ENCODE assay signal across 9 cellular contexts in genomic region chr1:156692409-156692957, GRCh38. TPM values are rescaled to one million over a fixed set of nuclear protein-coding genes. Genes with fewer than 3 reads are reported as not detected.
DNase-seq lines count a peak whose midpoint lies in the region; ATAC-seq and TF ChIP-seq lines count a peak whose summit lies in the region.
"Had no signal": no experiment of that assay in that cellular context is flagged by ENCODE, and none has a peak within 500 bp of the region (broad histone marks: within the 10 kb centered on the region; RNA-seq: fewer than 3 reads in every experiment).

No MANE protein-coding gene starts in this region.

- peak overlapping the region; percentile 75 for H3K27ac ChIP-seq in PC-3 (ENCODE audit: low read length)
- H3K27ac ChIP-seq in foreskin keratinocyte: peak overlapping the region; percentile 62
- peak overlapping the region; percentile 67 for H3K27ac ChIP-seq in suprapubic skin
- H3K27ac ChIP-seq: left ventricle myocardium inferior had no signal

- POLR2A ChIA-PET in PC-3 (lab: Charles Lee; ENCODE audit: unreplicated experiment): interaction anchor here (1.6 kb wide), 1 partner anchor 13 kb away, joined by 4 read pairs; the partner anchor contains the start of gene CRABP2

- TF ChIP-seq POLR2A in suprapubic skin (IDR thresholded peaks at IDR 0.05): no peak

- H2AFZ ChIP-seq in PC-3 (ENCODE audit: low read length): peak overlapping the region; percentile 13; the same call in 1 of the 2 replicates

- H3K79me2 ChIP-seq in PC-3 (ENCODE audit: low read length): no peaks in the 10 kb centered on the region

- H3K4me1 ChIP-seq in PC-3 (ENCODE audit: insufficient read depth, low read length): peaks cover 55% of the 10 kb centered on the region
- H3K4me1 ChIP-seq in foreskin keratinocyte: peaks cover 36% of the 10 kb centered on the region
- H3K4me1 ChIP-seq in suprapubic skin: peaks cover 50% of the 10 kb centered on the region

- no peaks in the 10 kb centered on the region for H3K9me2 ChIP-seq in PC-3 (replicated peaks; ENCODE audit: low read length)

- H3K9me3 ChIP-seq in PC-3 (ENCODE audit: low read length): no peaks in the 10 kb centered on the region
- H3K9me3 ChIP-seq in suprapubic skin: no peaks in the 10 kb centered on the region
- H3K9me3 ChIP-seq: left ventricle myocardium inferior had no signal

- no peak for TF ChIP-seq CTCF in PC-3 (conservative IDR thresholded peaks at IDR 0.05; ENCODE audit: low read depth, low read length)
- no peak for TF ChIP-seq CTCF in foreskin keratinocyte (conservative IDR thresholded peaks at IDR 0.05)
- no peak for TF ChIP-seq CTCF in suprapubic skin (IDR thresholded peaks at IDR 0.05)

- BruUV-seq in PC-3 (replicated peaks; lab: Mats Ljungman, UMichigan): no TSS peak

- H3K36me3 ChIP-seq in PC-3 (ENCODE audit: low read depth, low read length) (no peaks in the 10 kb centered on the region), suprapubic skin (no peaks in the 10 kb centered on the region)
- H3K36me3 ChIP-seq: left ventricle myocardium inferior had no signal

- no peak for TF ChIP-seq EP300 in suprapubic skin (IDR thresholded peaks at IDR 0.05)

- peak overlapping the region; percentile 35 for H3K9ac ChIP-seq in PC-3 (ENCODE audit: low read length)

- H3K4me3 ChIP-seq in PC-3 (ENCODE audit: low read length): peak overlapping the region; percentile 11; the same call in 1 of the 2 replicates
- no peak overlapping the region for H3K4me3 ChIP-seq in suprapubic skin
- H3K4me3 ChIP-seq: left ventricle myocardium inferior had no signal

- intact Hi-C loops in PC-3 (cut with micrococcal nuclease): no loop called here

- CTCF ChIA-PET in PC-3 (lab: Charles Lee): interaction anchor here (1.1 kb wide), 1 partner anchor 9 kb away, joined by 3 read pairs; no protein-coding TSS in a partner anchor

- peak overlapping the region; percentile 67 for H3K4me2 ChIP-seq in PC-3 (ENCODE audit: low read length)

- peaks cover 8% of the 10 kb centered on the region for H3F3A ChIP-seq in PC-3 (ENCODE audit: low read length, unreplicated experiment)

- ATAC-seq in PC-3 (no peak; the same call in 1 of the 2 replicates), foreskin keratinocyte (peak; percentile 0)

- no peaks in the 10 kb centered on the region for H4K20me1 ChIP-seq in PC-3 (ENCODE audit: low read length)

- DNase-seq in PC-3: peak; percentile 50
- DNase-seq in foreskin keratinocyte: no peak
- DNase-seq in suprapubic skin (ENCODE audit: low spot score in 2 of 2): no peak
- no peak for DNase-seq in activated effector memory CD4-positive, alpha-beta T cell treated with anti-CD3 and anti-CD28 coated beads, Interleukin-2, amount 50 U/mL, for 16 hours
- no peak for DNase-seq in MV-4-11 (lab: John Stamatoyannopoulos, UW)
- DNase-seq: left ventricle myocardium inferior, NCI-H446, retina, SW 1271 had no signal

- 19% methylated on average over 11 of the region's 13 CpGs for WGBS in suprapubic skin

- H3K27me3 ChIP-seq in PC-3 (ENCODE audit: low read length) (no peaks in the 10 kb centered on the region), foreskin keratinocyte (peaks cover 8% of the 10 kb centered on the region), suprapubic skin (no peaks in the 10 kb centered on the region)

RNA-seq across cellular contexts. Expression of gene CRABP2, which starts 12.9 kb away (rescaled TPM):
- total RNA-seq in PC-3 (2014; rRNA removed) (120 and 150 TPM in 2 replicates), foreskin keratinocyte (2.2 and 4.0 TPM in 2 replicates), suprapubic skin (10 to 100 TPM; 38.4 to 98.0 (median 68.2) TPM)
- 4.6 and 8.4 TPM in 2 replicates for polyA plus RNA-seq in foreskin keratinocyte

RNA-seq across cellular contexts. Expression of gene NES, which starts 15.3 kb away (rescaled TPM):
- total RNA-seq in PC-3 (2014; rRNA removed) (58.2 and 70.0 TPM in 2 replicates), foreskin keratinocyte (0.04 and 0.14 TPM in 2 replicates), suprapubic skin (1 to 10 TPM; 1.9 to 7.4 (median 4.8) TPM)
- polyA plus RNA-seq in foreskin keratinocyte: 0.06 TPM in 2 replicates

RNA-seq across cellular contexts. Expression of gene METTL25B, which starts 35.8 kb away (rescaled TPM):
- total RNA-seq in PC-3 (2014; rRNA removed): 10.4 and 14.6 TPM in 2 replicates
- 13.8 and 15.7 TPM in 2 replicates for total RNA-seq in foreskin keratinocyte
- polyA plus RNA-seq in foreskin keratinocyte: 19.7 TPM in 2 replicates
- 10 to 100 TPM; 20.7 to 40.3 (median 34.2) TPM for total RNA-seq in suprapubic skin

RNA-seq across cellular contexts. Expression of gene ISG20L2, which starts 36.1 kb away (rescaled TPM):
- total RNA-seq in PC-3 (2014; rRNA removed): 39.2 and 51.7 TPM in 2 replicates
- 31.7 and 32.0 TPM in 2 replicates for total RNA-seq in foreskin keratinocyte
- polyA plus RNA-seq in foreskin keratinocyte: 22.3 and 28.6 TPM in 2 replicates
- 10 to 100 TPM; 33.8 to 59.6 (median 38.9) TPM for total RNA-seq in suprapubic skin

RNA-seq across cellular contexts. Expression of gene MRPL24, which starts 48.4 kb away (rescaled TPM):
- 232 and 275 TPM in 2 replicates for total RNA-seq in PC-3 (2014; rRNA removed)
- total RNA-seq in foreskin keratinocyte: 117 and 145 TPM in 2 replicates
- polyA plus RNA-seq in foreskin keratinocyte: 173 and 199 TPM in 2 replicates
- total RNA-seq in suprapubic skin: 10 to 100 TPM; 33.6 to 66.6 (median 55.0) TPM
